ENCODE assay signal across 9 cellular contexts in genomic region chr2:171878481-171878993, GRCh38. TPM values are rescaled to one million over a fixed set of nuclear protein-coding genes. Genes with fewer than 3 reads are reported as not detected.
DNase-seq lines count a peak whose midpoint lies in the region; ATAC-seq and TF ChIP-seq lines count a peak whose summit lies in the region.
"Had no signal": no experiment of that assay in that cellular context is flagged by ENCODE, and none has a peak within 500 bp of the region (broad histone marks: within the 10 kb centered on the region; RNA-seq: fewer than 3 reads in every experiment).

No MANE protein-coding gene starts in this region.

- H3K9me3 Mint-ChIP-seq in brain (peaks cover 3 to 10% (median 3%) of the 10 kb centered on the region in 5 experiments), mesothelial cell of epicardium (peaks cover 7% of the 10 kb centered on the region), T-cell (peaks cover 0 to 8% (median 3%) of the 10 kb centered on the region in 3 donors)
- H3K9me3 Mint-ChIP-seq in activated T-cell treated with anti-CD3 and anti-CD28 coated beads, Interleukin-2, amount 50 U/mL, for 4 hours, result no peaks in the 10 kb centered on the region

- CTCF ChIA-PET in T-cell (lab: Charles Lee), result no interaction called here

- POLR2A ChIA-PET in T-cell (lab: Charles Lee), result no interaction called here

- ATAC-seq in GM18519 (IDR thresholded peaks at IDR 0.05; ENCODE audit: low FRiP score, unreplicated experiment) (no peak), T-cell (replicated peaks in 1 of 4) (no peak)
- no peak for ATAC-seq in activated T-cell treated with anti-CD3 and anti-CD28 coated beads, Interleukin-2, amount 50 U/mL, for 4 hours

- H3K36me3 Mint-ChIP-seq in brain (peaks cover 50% of the 10 kb centered on the region), mesothelial cell of epicardium (peaks cover 12% of the 10 kb centered on the region), T-cell (peaks cover 20% of the 10 kb centered on the region)
- H3K36me3 Mint-ChIP-seq in activated T-cell treated with anti-CD3 and anti-CD28 coated beads, Interleukin-2, amount 50 U/mL, for 4 hours (ENCODE audit: insufficient read depth), result peaks cover 15% of the 10 kb centered on the region

- peak; percentile 74 for DNase-seq in AG20443 (ENCODE audit: low spot score)
- peak; percentile 14 for DNase-seq in KBM-7
- DNase-seq in mesothelial cell of epicardium (ENCODE audit: low spot score in 2 of 2, unreplicated experiment in 2 of 2), result no peak
- DNase-seq in SKM-1 treated with dmso at 0.1 percent for 144 hours (lab: John Stamatoyannopoulos, UW; ENCODE audit: unreplicated experiment), result no peak
- DNase-seq in activated T-cell treated with anti-CD3 and anti-CD28 coated beads, Interleukin-2, amount 50 U/mL, for 4 hours, result no peak
- DNase-seq in T-cell, result no peak

- peak overlapping the region in 2 of 5 experiments; percentile 0 to 30 for H3K4me3 Mint-ChIP-seq in brain
- H3K4me3 Mint-ChIP-seq in mesothelial cell of epicardium, result no peak overlapping the region
- H3K4me3 Mint-ChIP-seq in activated T-cell treated with anti-CD3 and anti-CD28 coated beads, Interleukin-2, amount 50 U/mL, for 4 hours, result no peak overlapping the region
- no peak overlapping the region for H3K4me3 Mint-ChIP-seq in T-cell
- H3K4me3 Mint-ChIP-seq: IgD-negative memory B cell had no signal

- H3K4me1 Mint-ChIP-seq in brain, result peaks cover 29% of the 10 kb centered on the region
- H3K4me1 Mint-ChIP-seq in mesothelial cell of epicardium, result peaks cover 23% of the 10 kb centered on the region
- peaks cover 24% of the 10 kb centered on the region for H3K4me1 Mint-ChIP-seq in activated T-cell treated with anti-CD3 and anti-CD28 coated beads, Interleukin-2, amount 50 U/mL, for 4 hours (ENCODE audit: low read depth)
- H3K4me1 Mint-ChIP-seq in T-cell, result peaks cover 33 to 47% (median 38%) of the 10 kb centered on the region in 3 donors

- H3K27ac Mint-ChIP-seq in brain (peak overlapping the region in 3 of 5 experiments; percentile 32 to 81 (median 79)), mesothelial cell of epicardium (peak overlapping the region; percentile 72), T-cell (peak overlapping the region in 1 of 2 donors; percentile 1)

- TF ChIP-seq CTCF in brain (conservative IDR thresholded peaks at IDR 0.05) (no peak), mesothelial cell of epicardium (IDR thresholded peaks at IDR 0.05; ENCODE audit: unreplicated experiment) (no peak)

- in situ Hi-C loops in KBM-7 (cut with MboI; ENCODE audit: low pct_unique_long_range_greater_than_20kb, low sequenced_read_pairs), result no loop called here

- H3K27me3 Mint-ChIP-seq in brain, result no peaks in the 10 kb centered on the region
- no peaks in the 10 kb centered on the region for H3K27me3 Mint-ChIP-seq in mesothelial cell of epicardium (ENCODE audit: low read depth)
- no peaks in the 10 kb centered on the region for H3K27me3 Mint-ChIP-seq in activated T-cell treated with anti-CD3 and anti-CD28 coated beads, Interleukin-2, amount 50 U/mL, for 4 hours (ENCODE audit: low read depth)
- H3K27me3 Mint-ChIP-seq in T-cell, result no peaks in the 10 kb centered on the region
- H3K27me3 Mint-ChIP-seq: IgD-negative memory B cell had no signal

RNA-seq across cellular contexts. Expression of gene SLC25A12, which starts 15.5 kb away (rescaled TPM):
- 12.3 TPM for polyA plus RNA-seq in brain (ENCODE audit: insufficient read depth, low read depth, low replicate concordance)
- total RNA-seq in mesothelial cell of epicardium (21.2 to 25.4 TPM (median 23.4 TPM) in 3 replicates), T-cell (10 to 100 TPM; 11.7 to 19.0 (median 13.3) TPM)
- 10 to 100 TPM; 22.5 to 27.6 (median 26.3) TPM for total RNA-seq in activated T-cell treated with anti-CD3 and anti-CD28 coated beads, Interleukin-2, amount 50 U/mL, for 4 hours

RNA-seq across cellular contexts. Expression of gene HAT1, which starts 43.7 kb away (rescaled TPM):
- polyA plus RNA-seq in brain (ENCODE audit: insufficient read depth, low read depth, low replicate concordance), result 19.0 TPM
- total RNA-seq in mesothelial cell of epicardium (31.4 to 33.8 TPM (median 33.4 TPM) in 3 replicates), T-cell (10 to 100 TPM; 18.0 to 24.8 (median 22.9) TPM)
- total RNA-seq in activated T-cell treated with anti-CD3 and anti-CD28 coated beads, Interleukin-2, amount 50 U/mL, for 4 hours, result 10 to 100 TPM; 75.7 to 77.6 (median 76.6) TPM

Comparison
In these comparisons a context has a peak if more than half of its experiments do, and no peak if none do; other contexts are left out.
1. DNase-seq: peak in AG20443 (single experiment) and KBM-7 (single experiment); none in mesothelial cell of epicardium (0 of 2), SKM-1 treated with dmso at 0.1 percent for 144 hours (single experiment), activated T-cell treated with anti-CD3 and anti-CD28 coated beads, Interleukin-2, amount 50 U/mL, for 4 hours (single experiment) and T-cell (0 of 34).